ENCODE assay signal across 8 cellular contexts in genomic region chr19:7534531-7534980, GRCh38. TPM values are rescaled to one million over a fixed set of nuclear protein-coding genes. Genes with fewer than 3 reads are reported as not detected.
DNase-seq lines count a peak whose midpoint lies in the region; ATAC-seq and TF ChIP-seq lines count a peak whose summit lies in the region.

No MANE protein-coding gene starts in this region.

- no peaks in the 10 kb centered on the region for H3K27me3 ChIP-seq in thymus (ENCODE audit: control insufficient read depth, insufficient read depth)

- no peaks in the 10 kb centered on the region for H3K9me3 Mint-ChIP-seq in activated T-cell treated with anti-CD3 and anti-CD28 coated beads, Interleukin-2, amount 50 U/mL, for 72 hours
- no peaks in the 10 kb centered on the region for H3K9me3 Mint-ChIP-seq in naive B cell

- TF ChIP-seq CTCF in AG09319 (IDR thresholded peaks at IDR 0.05; ENCODE audit: low read depth, low read length) (peak; percentile 37), fibroblast of pulmonary artery (IDR thresholded peaks at IDR 0.05; ENCODE audit: low read length, missing control alignments) (peak; percentile 15)

- peaks cover 20% of the 10 kb centered on the region for H3K4me1 Mint-ChIP-seq in activated T-cell treated with anti-CD3 and anti-CD28 coated beads, Interleukin-2, amount 50 U/mL, for 72 hours (ENCODE audit: low read depth)
- H3K4me1 Mint-ChIP-seq in naive B cell: peaks cover 17 to 47% (median 36%) of the 10 kb centered on the region in 3 donors

- peak overlapping the region; percentile 94 to 99 for H3K4me3 Mint-ChIP-seq in activated T-cell treated with anti-CD3 and anti-CD28 coated beads, Interleukin-2, amount 50 U/mL, for 72 hours
- H3K4me3 Mint-ChIP-seq in naive B cell: peak overlapping the region; percentile 88 to 98 (median 96)

- H3K36me3 ChIP-seq in thymus (ENCODE audit: control insufficient read depth, insufficient read depth): peaks cover 17% of the 10 kb centered on the region

- peak; percentile 4 for ATAC-seq in GM19035 (IDR thresholded peaks at IDR 0.05; ENCODE audit: unreplicated experiment)
- ATAC-seq in activated T-cell treated with anti-CD3 and anti-CD28 coated beads, Interleukin-2, amount 50 U/mL, for 72 hours (replicated peaks in 1 of 2): peak; percentile 20 to 36
- ATAC-seq in naive B cell (ENCODE audit: low read depth in 2 of 2): peak; percentile 8 to 12

- WGBS in thymus: under 1% methylated on average over 20 of the region's 20 CpGs

- H3K27ac Mint-ChIP-seq in activated T-cell treated with anti-CD3 and anti-CD28 coated beads, Interleukin-2, amount 50 U/mL, for 72 hours: peak overlapping the region; percentile 93
- peak overlapping the region; percentile 80 to 96 (median 91) for H3K27ac Mint-ChIP-seq in naive B cell

- H3K27ac ChIP-seq in thymus (ENCODE audit: low read depth): peak overlapping the region; percentile 83

- DNase-seq in AG09319 (ENCODE audit: extremely low read depth, low read depth) (peak; percentile 70), NCI-H2171 (lab: John Stamatoyannopoulos, UW) (peak; percentile 16), fibroblast of pulmonary artery (ENCODE audit: low read depth) (peak; percentile 76), naive B cell (no peak), SKM-1 (lab: John Stamatoyannopoulos, UW; ENCODE audit: unreplicated experiment) (no peak)
- peak in 1 of 2 donors; percentile 61 for DNase-seq in activated T-cell treated with anti-CD3 and anti-CD28 coated beads, Interleukin-2, amount 50 U/mL, for 72 hours

- H3K4me1 ChIP-seq in thymus (ENCODE audit: control insufficient read depth, insufficient read depth, low read length): no peaks in the 10 kb centered on the region

- H3K9me3 ChIP-seq in thymus (ENCODE audit: control insufficient read depth): no peaks in the 10 kb centered on the region

- H3K27me3 Mint-ChIP-seq in activated T-cell treated with anti-CD3 and anti-CD28 coated beads, Interleukin-2, amount 50 U/mL, for 72 hours (ENCODE audit: low read depth): no peaks in the 10 kb centered on the region
- no peaks in the 10 kb centered on the region for H3K27me3 Mint-ChIP-seq in naive B cell

- H3K4me3 ChIP-seq in fibroblast of pulmonary artery (replicated peaks; ENCODE audit: low read depth, low read length) (peak overlapping the region; percentile 93), thymus (ENCODE audit: low read length) (peak overlapping the region; percentile 80)

- H3K36me3 Mint-ChIP-seq in activated T-cell treated with anti-CD3 and anti-CD28 coated beads, Interleukin-2, amount 50 U/mL, for 72 hours (ENCODE audit: insufficient read depth in 2 of 2): peaks cover 1 to 5% of the 10 kb centered on the region in 2 donors
- peaks cover 5 to 6% of the 10 kb centered on the region in 2 donors for H3K36me3 Mint-ChIP-seq in naive B cell

RNA-seq across cellular contexts. Expression of gene PNPLA6, which starts 1.0 kb away (rescaled TPM):
- 100 to 1,000 TPM; 102 to 144 TPM for total RNA-seq in activated T-cell treated with anti-CD3 and anti-CD28 coated beads, Interleukin-2, amount 50 U/mL, for 72 hours
- polyA plus RNA-seq in naive B cell (ENCODE audit: low read depth in 6 of 6) (1 to 10 TPM; 4.1 to 9.6 (median 6.6) TPM), thymus (75.3 TPM)

RNA-seq across cellular contexts. Expression of gene MCOLN1, which starts 12.1 kb away (rescaled TPM):
- total RNA-seq in activated T-cell treated with anti-CD3 and anti-CD28 coated beads, Interleukin-2, amount 50 U/mL, for 72 hours: 10 to 100 TPM in 1 of 2 donors, 1 to 10 TPM in 1; 9.5 to 11.8 TPM
- polyA plus RNA-seq in naive B cell (ENCODE audit: low read depth in 6 of 6): 1 to 10 TPM; 5.0 to 8.9 (median 6.7) TPM
- 41.0 TPM for polyA plus RNA-seq in thymus

RNA-seq across cellular contexts. Expression of gene ZNF358, which starts 18.7 kb away (rescaled TPM):
- total RNA-seq in activated T-cell treated with anti-CD3 and anti-CD28 coated beads, Interleukin-2, amount 50 U/mL, for 72 hours: 10 to 100 TPM; 13.6 to 14.1 TPM
- polyA plus RNA-seq in naive B cell (ENCODE audit: low read depth in 6 of 6): 1 to 10 TPM in 5 of 6 donors, under 1 TPM in 1; 0.94 to 3.5 (median 1.6) TPM
- 23.5 TPM for polyA plus RNA-seq in thymus

RNA-seq across cellular contexts. Expression of gene PEX11G, which starts 45.7 kb away (rescaled TPM):
- total RNA-seq in activated T-cell treated with anti-CD3 and anti-CD28 coated beads, Interleukin-2, amount 50 U/mL, for 72 hours: 1 to 10 TPM; 1.1 to 3.4 TPM
- polyA plus RNA-seq in naive B cell (ENCODE audit: low read depth in 6 of 6): 1 to 10 TPM in 3 of 6 donors, under 1 TPM in 3; 0.52 to 4.4 (median 1.2) TPM
- polyA plus RNA-seq in thymus: 4.8 TPM

Comparison
In these comparisons a context has a peak if more than half of its experiments do, and no peak if none do; other contexts are left out.
1. DNase-seq: peak in AG09319 (single experiment), NCI-H2171 (single experiment) and fibroblast of pulmonary artery (single experiment); none in naive B cell (single experiment) and SKM-1 (single experiment).
2. Peak in every context shown above with its lines, with median percentiles within 50 percentile points of each other: ATAC-seq.